15 cellular contexts compared by ENCODE assay signal in genomic region chr9:13361076-13361475, GRCh38.
DNase-seq lines count a peak whose midpoint lies in the region; ATAC-seq and TF ChIP-seq lines count a peak whose summit lies in the region.
"Had no signal": no experiment of that assay in that cellular context is flagged by ENCODE, and none has a peak within 500 bp of the region (broad histone marks: within the 10 kb centered on the region; RNA-seq: fewer than 3 reads in every experiment).

No MANE protein-coding gene starts in this region.

- no peaks in the 10 kb centered on the region for H3K27me3 ChIP-seq in left ventricle myocardium inferior (ENCODE audit: low read depth)
- no peaks in the 10 kb centered on the region for H3K27me3 ChIP-seq in heart left ventricle
- H3K27me3 ChIP-seq in skeletal muscle tissue (ENCODE audit: control insufficient read depth in 3 of 3, insufficient read depth in 3 of 3, low read length in 3 of 3): no peaks in the 10 kb centered on the region
- H3K27me3 ChIP-seq: BLaER1 treated with 17β-estradiol and CSF1 and Interleukin-3, amounts not matched to agents 10 nM and 100 nM had no signal

- no peak overlapping the region for H3K4me3 ChIP-seq in left ventricle myocardium inferior
- no peak overlapping the region for H3K4me3 ChIP-seq in heart left ventricle
- no peak overlapping the region for H3K4me3 ChIP-seq in fibroblast of the aortic adventitia (ENCODE audit: low read depth, low read length)
- no peak overlapping the region for H3K4me3 ChIP-seq in skeletal muscle tissue (ENCODE audit: low read length in 3 of 3)
- H3K4me3 ChIP-seq: BLaER1 treated with 17β-estradiol and CSF1 and Interleukin-3, amounts not matched to agents 10 nM and 100 nM; GM12878; GM23248 had no signal

- no peak for DNase-seq in left ventricle myocardium inferior
- no peak for DNase-seq in heart left ventricle
- DNase-seq in fibroblast of the aortic adventitia (ENCODE audit: low read depth): peak; percentile 41
- no peak for DNase-seq in nucleus accumbens (lab: John Stamatoyannopoulos, UW)
- no peak for DNase-seq in NCI-H1436 treated with DMSO at 0.1 percent for 48 hours (lab: John Stamatoyannopoulos, UW)
- DNase-seq: CD4-positive, CD25-positive, alpha-beta regulatory T cell; DMS53; GM23248; IMR-90 had no signal

- peaks cover 7% of the 10 kb centered on the region for H3K4me1 ChIP-seq in left ventricle myocardium inferior
- peaks cover 0 to 24% (median 0%) of the 10 kb centered on the region in 12 donors for H3K4me1 ChIP-seq in heart left ventricle
- peaks cover 0 to 8% (median 0%) of the 10 kb centered on the region in 3 donors for H3K4me1 ChIP-seq in skeletal muscle tissue (ENCODE audit: control insufficient read depth in 3 of 3, insufficient read depth in 3 of 3, low read length in 3 of 3)

- H3K27ac ChIP-seq in left ventricle myocardium inferior (replicated peaks) (peak overlapping the region; percentile 35), heart left ventricle (peak overlapping the region in 1 of 12 donors; percentile 15), skeletal muscle tissue (ENCODE audit: low read depth, low read length) (peak overlapping the region; percentile 25)
- H3K27ac ChIP-seq: 22Rv1; BLaER1 treated with 17β-estradiol and CSF1 and Interleukin-3, amounts not matched to agents 10 nM and 100 nM; GM23248 had no signal

- no peaks in the 10 kb centered on the region for H3K36me3 ChIP-seq in left ventricle myocardium inferior
- no peaks in the 10 kb centered on the region for H3K36me3 ChIP-seq in heart left ventricle
- H3K36me3 ChIP-seq in skeletal muscle tissue (ENCODE audit: control insufficient read depth in 3 of 3, insufficient read depth in 3 of 3, low read length in 3 of 3): no peaks in the 10 kb centered on the region
- H3K36me3 ChIP-seq: BLaER1 treated with 17β-estradiol and CSF1 and Interleukin-3, amounts not matched to agents 10 nM and 100 nM had no signal

- H3K9ac ChIP-seq in skeletal muscle tissue (ENCODE audit: low read depth in 1 of 3, low read length in 3 of 3): no peak overlapping the region
- H3K9ac ChIP-seq: BLaER1 treated with 17β-estradiol and CSF1 and Interleukin-3, amounts not matched to agents 10 nM and 100 nM; GM23248 had no signal

- ATAC-seq in heart left ventricle (no peak), HG03196 (IDR thresholded peaks at IDR 0.05; ENCODE audit: unreplicated experiment) (no peak)
- ATAC-seq: GM12878, HCT116 had no signal

- no peak for TF ChIP-seq POLR2A in heart left ventricle (IDR thresholded peaks at IDR 0.05)

- intact Hi-C loops in left ventricle myocardium inferior (cut with micrococcal nuclease) (no loop called here), heart left ventricle (cut with DNase I) (loop anchor here in 1 of 10 donors (10.0 kb wide), 1 partner anchor 1044 kb away; no protein-coding TSS in a partner anchor)

- TF ChIP-seq CTCF in left ventricle myocardium inferior (IDR thresholded peaks at IDR 0.05; ENCODE audit: borderline replicate concordance) (no peak), heart left ventricle (IDR thresholded peaks at IDR 0.05) (no peak), fibroblast of the aortic adventitia (IDR thresholded peaks at IDR 0.05; ENCODE audit: insufficient read depth, low read length) (no peak)

- H3K9me3 ChIP-seq in left ventricle myocardium inferior (replicated peaks) (no peaks in the 10 kb centered on the region), heart left ventricle (no peaks in the 10 kb centered on the region), skeletal muscle tissue (ENCODE audit: control insufficient read depth in 3 of 3, low read length in 3 of 3) (no peaks in the 10 kb centered on the region)
- H3K9me3 ChIP-seq: BLaER1 treated with 17β-estradiol and CSF1 and Interleukin-3, amounts not matched to agents 10 nM and 100 nM had no signal
